Comparison of ENCODE assay signal across 1 cellular context in the genomic region with DNA sequence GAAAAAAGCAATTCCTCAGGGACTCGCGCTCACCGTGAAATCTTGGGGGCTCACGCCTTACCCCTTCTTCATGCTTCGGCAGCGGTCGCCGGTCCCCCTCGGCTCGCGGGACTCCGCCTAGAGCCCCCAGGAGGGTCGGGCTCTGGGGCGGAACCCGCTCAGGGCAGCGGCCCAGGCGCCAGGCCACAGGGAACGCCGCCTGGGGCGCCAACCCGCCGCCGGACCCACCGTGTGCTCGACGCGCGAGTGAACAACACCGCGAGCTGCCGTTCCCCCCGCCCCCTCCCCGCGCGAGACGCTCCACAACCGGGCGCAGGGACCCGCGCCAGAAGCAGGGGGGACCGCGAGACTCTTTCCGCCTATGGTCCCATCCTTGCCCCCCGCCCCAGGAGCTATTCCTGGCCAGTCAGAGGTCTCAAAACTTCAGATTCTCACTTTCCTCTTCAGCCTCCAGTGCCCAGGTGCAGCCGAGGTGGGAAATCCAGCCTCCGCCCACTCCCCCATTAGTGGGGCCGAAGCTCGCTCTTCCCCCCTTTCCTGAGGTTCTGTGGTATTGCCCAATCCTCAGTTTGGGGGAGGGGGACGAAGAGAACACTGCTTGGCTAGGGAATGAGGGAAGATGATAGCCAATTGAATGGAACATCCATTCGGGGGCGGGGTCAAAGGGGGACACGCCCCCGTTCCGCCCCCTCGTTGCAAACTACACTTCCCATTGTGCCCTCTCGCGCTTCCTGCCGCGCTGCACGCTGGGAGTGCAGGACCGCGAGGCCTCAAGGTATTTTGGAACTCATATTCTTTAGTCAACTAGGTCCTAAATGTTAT.
A peak's percentile ranks its signal among the peaks of the same experiment; 100 is the strongest.
TF ChIP-seq lines count a peak whose summit lies in the region.

A gene (minus strand): TSS at position 265 of the 822 bp plus-strand sequence. CDS start 52,069 bp downstream, outside the sequence.

TF ChIP-seq in K562, 482 proteins besides CTCF, POLR2A, EP300 and RAD21 (continued from another document and continues in another):
- TF ChIP-seq, protein P1, sequence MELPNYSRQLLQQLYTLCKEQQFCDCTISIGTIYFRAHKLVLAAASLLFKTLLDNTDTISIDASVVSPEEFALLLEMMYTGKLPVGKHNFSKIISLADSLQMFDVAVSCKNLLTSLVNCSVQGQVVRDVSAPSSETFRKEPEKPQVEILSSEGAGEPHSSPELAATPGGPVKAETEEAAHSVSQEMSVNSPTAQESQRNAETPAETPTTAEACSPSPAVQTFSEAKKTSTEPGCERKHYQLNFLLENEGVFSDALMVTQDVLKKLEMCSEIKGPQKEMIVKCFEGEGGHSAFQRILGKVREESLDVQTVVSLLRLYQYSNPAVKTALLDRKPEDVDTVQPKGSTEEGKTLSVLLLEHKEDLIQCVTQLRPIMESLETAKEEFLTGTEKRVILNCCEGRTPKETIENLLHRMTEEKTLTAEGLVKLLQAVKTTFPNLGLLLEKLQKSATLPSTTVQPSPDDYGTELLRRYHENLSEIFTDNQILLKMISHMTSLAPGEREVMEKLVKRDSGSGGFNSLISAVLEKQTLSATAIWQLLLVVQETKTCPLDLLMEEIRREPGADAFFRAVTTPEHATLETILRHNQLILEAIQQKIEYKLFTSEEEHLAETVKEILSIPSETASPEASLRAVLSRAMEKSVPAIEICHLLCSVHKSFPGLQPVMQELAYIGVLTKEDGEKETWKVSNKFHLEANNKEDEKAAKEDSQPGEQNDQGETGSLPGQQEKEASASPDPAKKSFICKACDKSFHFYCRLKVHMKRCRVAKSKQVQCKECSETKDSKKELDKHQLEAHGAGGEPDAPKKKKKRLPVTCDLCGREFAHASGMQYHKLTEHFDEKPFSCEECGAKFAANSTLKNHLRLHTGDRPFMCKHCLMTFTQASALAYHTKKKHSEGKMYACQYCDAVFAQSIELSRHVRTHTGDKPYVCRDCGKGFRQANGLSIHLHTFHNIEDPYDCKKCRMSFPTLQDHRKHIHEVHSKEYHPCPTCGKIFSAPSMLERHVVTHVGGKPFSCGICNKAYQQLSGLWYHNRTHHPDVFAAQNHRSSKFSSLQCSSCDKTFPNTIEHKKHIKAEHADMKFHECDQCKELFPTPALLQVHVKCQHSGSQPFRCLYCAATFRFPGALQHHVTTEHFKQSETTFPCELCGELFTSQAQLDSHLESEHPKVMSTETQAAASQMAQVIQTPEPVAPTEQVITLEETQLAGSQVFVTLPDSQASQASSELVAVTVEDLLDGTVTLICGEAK (IDR thresholded peaks at IDR 0.05): peak; percentile 89
- TF ChIP-seq, protein P1 (CRISPR knock-in tag; IDR thresholded peaks at IDR 0.05): no peak
- TF ChIP-seq SMC3 (conservative IDR thresholded peaks at IDR 0.05; ENCODE audit: insufficient read depth, low read depth, low read length) (no peak), TEAD2 (tag; IDR thresholded peaks at IDR 0.05) (no peak), JUND (IDR thresholded peaks at IDR 0.05; ENCODE audit: borderline replicate concordance, low read depth, low read length) (peak; percentile 72), JUND (tag; IDR thresholded peaks at IDR 0.05; ENCODE audit: borderline replicate concordance, low read depth, low read length) (no peak; the same call in 2 of the 3 replicates), L3MBTL2 (IDR thresholded peaks at IDR 0.05) (peak; percentile 68), ZNF140 (CRISPR knock-in tag; IDR thresholded peaks at IDR 0.05) (no peak), PML (IDR thresholded peaks at IDR 0.05; ENCODE audit: low read length) (no peak), SMARCA4 (IDR thresholded peaks at IDR 0.05) (no peak), BACH1 (tag; IDR thresholded peaks at IDR 0.05) (no peak), POLR2AphosphoS2 (IDR thresholded peaks at IDR 0.05; ENCODE audit: low read length) (no peak), ZNF232 (CRISPR knock-in tag; IDR thresholded peaks at IDR 0.05) (no peak), ZNF146 (CRISPR knock-in tag; IDR thresholded peaks at IDR 0.05; ENCODE audit: unreplicated experiment) (no peak), TAF1 (IDR thresholded peaks at IDR 0.05; ENCODE audit: control insufficient read depth, extremely low read depth, insufficient read depth, low read length, severe bottlenecking) (peak; percentile 51), POLR3A (IDR thresholded peaks at IDR 0.05; ENCODE audit: borderline replicate concordance, extremely low read depth, insufficient read depth, insufficient read length) (no peak), CREBBP (IDR thresholded peaks at IDR 0.05; ENCODE audit: low read depth, low read length) (no peak), LEF1 (IDR thresholded peaks at IDR 0.05) (no peak), KLF16 (IDR thresholded peaks at IDR 0.05) (no peak), ZNF143 (CRISPR knock-in tag; IDR thresholded peaks at IDR 0.05) (peak; percentile 91), NFIC (IDR thresholded peaks at IDR 0.05) (no peak)
- TF ChIP-seq, protein P2, sequence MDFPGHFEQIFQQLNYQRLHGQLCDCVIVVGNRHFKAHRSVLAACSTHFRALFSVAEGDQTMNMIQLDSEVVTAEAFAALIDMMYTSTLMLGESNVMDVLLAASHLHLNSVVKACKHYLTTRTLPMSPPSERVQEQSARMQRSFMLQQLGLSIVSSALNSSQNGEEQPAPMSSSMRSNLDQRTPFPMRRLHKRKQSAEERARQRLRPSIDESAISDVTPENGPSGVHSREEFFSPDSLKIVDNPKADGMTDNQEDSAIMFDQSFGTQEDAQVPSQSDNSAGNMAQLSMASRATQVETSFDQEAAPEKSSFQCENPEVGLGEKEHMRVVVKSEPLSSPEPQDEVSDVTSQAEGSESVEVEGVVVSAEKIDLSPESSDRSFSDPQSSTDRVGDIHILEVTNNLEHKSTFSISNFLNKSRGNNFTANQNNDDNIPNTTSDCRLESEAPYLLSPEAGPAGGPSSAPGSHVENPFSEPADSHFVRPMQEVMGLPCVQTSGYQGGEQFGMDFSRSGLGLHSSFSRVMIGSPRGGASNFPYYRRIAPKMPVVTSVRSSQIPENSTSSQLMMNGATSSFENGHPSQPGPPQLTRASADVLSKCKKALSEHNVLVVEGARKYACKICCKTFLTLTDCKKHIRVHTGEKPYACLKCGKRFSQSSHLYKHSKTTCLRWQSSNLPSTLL (IDR thresholded peaks at IDR 0.05): no peak
- TF ChIP-seq, protein P3, sequence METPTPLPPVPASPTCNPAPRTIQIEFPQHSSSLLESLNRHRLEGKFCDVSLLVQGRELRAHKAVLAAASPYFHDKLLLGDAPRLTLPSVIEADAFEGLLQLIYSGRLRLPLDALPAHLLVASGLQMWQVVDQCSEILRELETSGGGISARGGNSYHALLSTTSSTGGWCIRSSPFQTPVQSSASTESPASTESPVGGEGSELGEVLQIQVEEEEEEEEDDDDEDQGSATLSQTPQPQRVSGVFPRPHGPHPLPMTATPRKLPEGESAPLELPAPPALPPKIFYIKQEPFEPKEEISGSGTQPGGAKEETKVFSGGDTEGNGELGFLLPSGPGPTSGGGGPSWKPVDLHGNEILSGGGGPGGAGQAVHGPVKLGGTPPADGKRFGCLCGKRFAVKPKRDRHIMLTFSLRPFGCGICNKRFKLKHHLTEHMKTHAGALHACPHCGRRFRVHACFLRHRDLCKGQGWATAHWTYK (CRISPR knock-in tag; IDR thresholded peaks at IDR 0.05): no peak
- TF ChIP-seq, protein P4, sequence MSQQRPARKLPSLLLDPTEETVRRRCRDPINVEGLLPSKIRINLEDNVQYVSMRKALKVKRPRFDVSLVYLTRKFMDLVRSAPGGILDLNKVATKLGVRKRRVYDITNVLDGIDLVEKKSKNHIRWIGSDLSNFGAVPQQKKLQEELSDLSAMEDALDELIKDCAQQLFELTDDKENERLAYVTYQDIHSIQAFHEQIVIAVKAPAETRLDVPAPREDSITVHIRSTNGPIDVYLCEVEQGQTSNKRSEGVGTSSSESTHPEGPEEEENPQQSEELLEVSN (IDR thresholded peaks at IDR 0.05; ENCODE audit: borderline replicate concordance in 1 of 2, extremely low read depth in 1 of 2, insufficient read depth in 1 of 2, insufficient read length in 1 of 2, low read depth in 1 of 2, low read length in 1 of 2, poor library complexity in 1 of 2, severe bottlenecking in 1 of 2): peak; percentile 65 to 91
- TF ChIP-seq, protein P5, sequence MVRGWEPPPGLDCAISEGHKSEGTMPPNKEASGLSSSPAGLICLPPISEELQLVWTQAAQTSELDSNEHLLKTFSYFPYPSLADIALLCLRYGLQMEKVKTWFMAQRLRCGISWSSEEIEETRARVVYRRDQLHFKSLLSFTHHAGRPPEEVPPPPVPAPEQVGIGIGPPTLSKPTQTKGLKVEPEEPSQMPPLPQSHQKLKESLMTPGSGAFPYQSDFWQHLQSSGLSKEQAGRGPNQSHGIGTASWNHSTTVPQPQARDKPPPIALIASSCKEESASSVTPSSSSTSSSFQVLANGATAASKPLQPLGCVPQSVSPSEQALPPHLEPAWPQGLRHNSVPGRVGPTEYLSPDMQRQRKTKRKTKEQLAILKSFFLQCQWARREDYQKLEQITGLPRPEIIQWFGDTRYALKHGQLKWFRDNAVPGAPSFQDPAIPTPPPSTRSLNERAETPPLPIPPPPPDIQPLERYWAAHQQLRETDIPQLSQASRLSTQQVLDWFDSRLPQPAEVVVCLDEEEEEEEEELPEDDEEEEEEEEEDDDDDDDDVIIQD (CRISPR knock-in tag; IDR thresholded peaks at IDR 0.05): no peak
- TF ChIP-seq, protein P6, sequence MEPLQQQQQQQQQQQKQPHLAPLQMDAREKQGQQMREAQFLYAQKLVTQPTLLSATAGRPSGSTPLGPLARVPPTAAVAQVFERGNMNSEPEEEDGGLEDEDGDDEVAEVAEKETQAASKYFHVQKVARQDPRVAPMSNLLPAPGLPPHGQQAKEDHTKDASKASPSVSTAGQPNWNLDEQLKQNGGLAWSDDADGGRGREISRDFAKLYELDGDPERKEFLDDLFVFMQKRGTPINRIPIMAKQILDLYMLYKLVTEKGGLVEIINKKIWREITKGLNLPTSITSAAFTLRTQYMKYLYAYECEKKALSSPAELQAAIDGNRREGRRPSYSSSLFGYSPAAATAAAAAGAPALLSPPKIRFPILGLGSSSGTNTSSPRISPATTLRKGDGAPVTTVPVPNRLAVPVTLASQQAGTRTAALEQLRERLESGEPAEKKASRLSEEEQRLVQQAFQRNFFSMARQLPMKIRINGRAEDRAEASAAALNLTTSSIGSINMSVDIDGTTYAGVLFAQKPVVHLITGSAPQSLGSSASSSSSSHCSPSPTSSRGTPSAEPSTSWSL (CRISPR knock-in tag; IDR thresholded peaks at IDR 0.05; ENCODE audit: borderline replicate concordance): no peak
- TF ChIP-seq, protein P7, sequence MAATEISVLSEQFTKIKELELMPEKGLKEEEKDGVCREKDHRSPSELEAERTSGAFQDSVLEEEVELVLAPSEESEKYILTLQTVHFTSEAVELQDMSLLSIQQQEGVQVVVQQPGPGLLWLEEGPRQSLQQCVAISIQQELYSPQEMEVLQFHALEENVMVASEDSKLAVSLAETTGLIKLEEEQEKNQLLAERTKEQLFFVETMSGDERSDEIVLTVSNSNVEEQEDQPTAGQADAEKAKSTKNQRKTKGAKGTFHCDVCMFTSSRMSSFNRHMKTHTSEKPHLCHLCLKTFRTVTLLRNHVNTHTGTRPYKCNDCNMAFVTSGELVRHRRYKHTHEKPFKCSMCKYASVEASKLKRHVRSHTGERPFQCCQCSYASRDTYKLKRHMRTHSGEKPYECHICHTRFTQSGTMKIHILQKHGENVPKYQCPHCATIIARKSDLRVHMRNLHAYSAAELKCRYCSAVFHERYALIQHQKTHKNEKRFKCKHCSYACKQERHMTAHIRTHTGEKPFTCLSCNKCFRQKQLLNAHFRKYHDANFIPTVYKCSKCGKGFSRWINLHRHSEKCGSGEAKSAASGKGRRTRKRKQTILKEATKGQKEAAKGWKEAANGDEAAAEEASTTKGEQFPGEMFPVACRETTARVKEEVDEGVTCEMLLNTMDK (IDR thresholded peaks at IDR 0.05; ENCODE audit: borderline replicate concordance, insufficient read depth, low read depth, low read length, poor library complexity, severe bottlenecking): no peak
- TF ChIP-seq, protein P8, sequence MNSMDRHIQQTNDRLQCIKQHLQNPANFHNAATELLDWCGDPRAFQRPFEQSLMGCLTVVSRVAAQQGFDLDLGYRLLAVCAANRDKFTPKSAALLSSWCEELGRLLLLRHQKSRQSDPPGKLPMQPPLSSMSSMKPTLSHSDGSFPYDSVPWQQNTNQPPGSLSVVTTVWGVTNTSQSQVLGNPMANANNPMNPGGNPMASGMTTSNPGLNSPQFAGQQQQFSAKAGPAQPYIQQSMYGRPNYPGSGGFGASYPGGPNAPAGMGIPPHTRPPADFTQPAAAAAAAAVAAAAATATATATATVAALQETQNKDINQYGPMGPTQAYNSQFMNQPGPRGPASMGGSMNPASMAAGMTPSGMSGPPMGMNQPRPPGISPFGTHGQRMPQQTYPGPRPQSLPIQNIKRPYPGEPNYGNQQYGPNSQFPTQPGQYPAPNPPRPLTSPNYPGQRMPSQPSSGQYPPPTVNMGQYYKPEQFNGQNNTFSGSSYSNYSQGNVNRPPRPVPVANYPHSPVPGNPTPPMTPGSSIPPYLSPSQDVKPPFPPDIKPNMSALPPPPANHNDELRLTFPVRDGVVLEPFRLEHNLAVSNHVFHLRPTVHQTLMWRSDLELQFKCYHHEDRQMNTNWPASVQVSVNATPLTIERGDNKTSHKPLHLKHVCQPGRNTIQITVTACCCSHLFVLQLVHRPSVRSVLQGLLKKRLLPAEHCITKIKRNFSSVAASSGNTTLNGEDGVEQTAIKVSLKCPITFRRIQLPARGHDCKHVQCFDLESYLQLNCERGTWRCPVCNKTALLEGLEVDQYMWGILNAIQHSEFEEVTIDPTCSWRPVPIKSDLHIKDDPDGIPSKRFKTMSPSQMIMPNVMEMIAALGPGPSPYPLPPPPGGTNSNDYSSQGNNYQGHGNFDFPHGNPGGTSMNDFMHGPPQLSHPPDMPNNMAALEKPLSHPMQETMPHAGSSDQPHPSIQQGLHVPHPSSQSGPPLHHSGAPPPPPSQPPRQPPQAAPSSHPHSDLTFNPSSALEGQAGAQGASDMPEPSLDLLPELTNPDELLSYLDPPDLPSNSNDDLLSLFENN (IDR thresholded peaks at IDR 0.05; ENCODE audit: low read depth in 2 of 2, low read length in 2 of 2): no peak
